ENCODE assay signal across 22 cellular contexts in the genomic region with DNA sequence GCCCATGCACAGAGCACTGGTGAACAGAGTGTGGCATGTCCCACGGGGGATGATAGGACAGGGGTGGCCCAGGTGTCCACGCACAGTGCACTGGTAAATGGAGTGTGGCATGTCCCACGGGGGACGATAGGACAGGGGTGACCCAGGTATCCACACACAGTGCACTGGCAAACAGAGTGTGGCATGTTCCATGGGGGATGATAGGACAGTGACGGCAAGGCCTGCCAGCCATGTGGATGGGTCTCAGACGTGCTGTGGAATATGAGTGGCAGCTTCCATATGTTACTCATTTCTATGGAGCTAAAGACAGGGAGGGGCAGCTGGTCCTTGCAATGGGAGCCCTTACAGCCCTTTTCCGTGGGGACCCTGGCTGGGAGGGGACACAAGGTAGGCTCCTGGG.
"Had no signal": no experiment of that assay in that cellular context is flagged by ENCODE, and none has a peak within 500 bp of the region (broad histone marks: within the 10 kb centered on the region; RNA-seq: fewer than 3 reads in every experiment).

No MANE protein-coding gene starts in this region.

- DNase-seq: KBM-7; MV-4-11; NCI-H1048; NCI-H1105; NCI-H1417; NCI-H1436 treated with DMSO at 0.1 percent for 48 hours; NCI-H1694; NCI-H187 treated with DMSO at 0.1 percent for 48 hours; NCI-H2029 treated with DMSO at 0.1 percent for 48 hours; NCI-H2171 treated with DMSO at 0.1 percent for 48 hours; NCI-H345; NCI-H526 treated with DMSO at 0.1 percent for 48 hours; NCI-H748 treated with DMSO at 0.1 percent for 48 hours; NK-92 treated with Interleukin-12 subunit alpha and Interleukin-12 subunit beta, amount 100 ng/mL, for 24 hours; OCI-M1; PC-9; Peyer's patch; RPMI8226; SHP77 treated with DMSO at 0.1 percent for 48 hours; SJCRH30 had no signal

- H3K27ac ChIP-seq: PC-9, Peyer's patch, SJCRH30 had no signal

- H3K9me3 ChIP-seq: Peyer's patch, SJCRH30 had no signal

- ATAC-seq: Right ventricle myocardium inferior, SK-N-SH treated with all-trans-retinoic acid at 6 μM for 48 hours had no signal

- H3K4me1 ChIP-seq: Peyer's patch, SJCRH30 had no signal

- H3K4me3 ChIP-seq: PC-9, Peyer's patch, SJCRH30 had no signal

- H3K36me3 ChIP-seq: Peyer's patch, SJCRH30 had no signal

- H3K27me3 ChIP-seq: Peyer's patch had no signal

- H3K4me2 ChIP-seq: PC-9 had no signal

- H2AFZ ChIP-seq: PC-9 had no signal
